Comparison of ENCODE assay signal across 1 cellular context in the genomic region with DNA sequence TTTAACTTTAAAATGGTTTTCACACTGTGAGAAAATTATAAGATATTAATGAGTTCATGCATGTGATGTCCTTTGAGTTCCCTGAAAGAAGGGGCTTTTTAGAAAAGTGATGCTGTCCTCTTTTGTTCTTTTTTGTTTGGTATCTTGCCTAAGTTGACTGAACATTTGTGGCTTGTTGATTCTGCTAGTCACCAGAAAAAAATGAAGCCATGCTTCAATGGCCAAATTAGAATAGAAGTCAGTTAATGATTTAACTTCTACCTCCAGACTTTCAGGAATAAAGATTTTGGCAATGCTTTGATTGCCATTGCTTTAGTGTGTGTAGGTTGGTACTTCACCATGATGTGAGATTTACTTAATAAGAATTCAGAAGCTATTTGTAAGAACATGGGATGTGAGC.
TF ChIP-seq lines count a peak whose summit lies in the region.

No MANE protein-coding gene starts in this region.

TF ChIP-seq in HepG2, 621 proteins besides CTCF, POLR2A, EP300 and RAD21:
- TF ChIP-seq, protein P1, sequence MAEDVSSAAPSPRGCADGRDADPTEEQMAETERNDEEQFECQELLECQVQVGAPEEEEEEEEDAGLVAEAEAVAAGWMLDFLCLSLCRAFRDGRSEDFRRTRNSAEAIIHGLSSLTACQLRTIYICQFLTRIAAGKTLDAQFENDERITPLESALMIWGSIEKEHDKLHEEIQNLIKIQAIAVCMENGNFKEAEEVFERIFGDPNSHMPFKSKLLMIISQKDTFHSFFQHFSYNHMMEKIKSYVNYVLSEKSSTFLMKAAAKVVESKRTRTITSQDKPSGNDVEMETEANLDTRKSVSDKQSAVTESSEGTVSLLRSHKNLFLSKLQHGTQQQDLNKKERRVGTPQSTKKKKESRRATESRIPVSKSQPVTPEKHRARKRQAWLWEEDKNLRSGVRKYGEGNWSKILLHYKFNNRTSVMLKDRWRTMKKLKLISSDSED (CRISPR knock-in tag; IDR thresholded peaks at IDR 0.05), result no peak
- TF ChIP-seq, protein P2, sequence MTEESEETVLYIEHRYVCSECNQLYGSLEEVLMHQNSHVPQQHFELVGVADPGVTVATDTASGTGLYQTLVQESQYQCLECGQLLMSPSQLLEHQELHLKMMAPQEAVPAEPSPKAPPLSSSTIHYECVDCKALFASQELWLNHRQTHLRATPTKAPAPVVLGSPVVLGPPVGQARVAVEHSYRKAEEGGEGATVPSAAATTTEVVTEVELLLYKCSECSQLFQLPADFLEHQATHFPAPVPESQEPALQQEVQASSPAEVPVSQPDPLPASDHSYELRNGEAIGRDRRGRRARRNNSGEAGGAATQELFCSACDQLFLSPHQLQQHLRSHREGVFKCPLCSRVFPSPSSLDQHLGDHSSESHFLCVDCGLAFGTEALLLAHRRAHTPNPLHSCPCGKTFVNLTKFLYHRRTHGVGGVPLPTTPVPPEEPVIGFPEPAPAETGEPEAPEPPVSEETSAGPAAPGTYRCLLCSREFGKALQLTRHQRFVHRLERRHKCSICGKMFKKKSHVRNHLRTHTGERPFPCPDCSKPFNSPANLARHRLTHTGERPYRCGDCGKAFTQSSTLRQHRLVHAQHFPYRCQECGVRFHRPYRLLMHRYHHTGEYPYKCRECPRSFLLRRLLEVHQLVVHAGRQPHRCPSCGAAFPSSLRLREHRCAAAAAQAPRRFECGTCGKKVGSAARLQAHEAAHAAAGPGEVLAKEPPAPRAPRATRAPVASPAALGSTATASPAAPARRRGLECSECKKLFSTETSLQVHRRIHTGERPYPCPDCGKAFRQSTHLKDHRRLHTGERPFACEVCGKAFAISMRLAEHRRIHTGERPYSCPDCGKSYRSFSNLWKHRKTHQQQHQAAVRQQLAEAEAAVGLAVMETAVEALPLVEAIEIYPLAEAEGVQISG (CRISPR knock-in tag; IDR thresholded peaks at IDR 0.05), result no peak
- TF ChIP-seq ZNF34 (CRISPR knock-in tag; IDR thresholded peaks at IDR 0.05; ENCODE audit: borderline replicate concordance) (no peak), MXD4 (CRISPR knock-in tag; IDR thresholded peaks at IDR 0.05) (no peak), GFI1 (CRISPR knock-in tag; IDR thresholded peaks at IDR 0.05; ENCODE audit: borderline replicate concordance) (no peak), ZNF644 (CRISPR knock-in tag; IDR thresholded peaks at IDR 0.05; ENCODE audit: low read depth) (no peak), KDM1A (CRISPR knock-in tag; IDR thresholded peaks at IDR 0.05) (no peak), MTA3 (CRISPR knock-in tag; IDR thresholded peaks at IDR 0.05) (no peak), ETV5 (CRISPR knock-in tag; IDR thresholded peaks at IDR 0.05; ENCODE audit: borderline replicate concordance) (no peak), ZNF230 (CRISPR knock-in tag; IDR thresholded peaks at IDR 0.05) (no peak), ADNP (CRISPR knock-in tag; IDR thresholded peaks at IDR 0.05) (no peak), FOSL1 (CRISPR knock-in tag; IDR thresholded peaks at IDR 0.05; ENCODE audit: borderline replicate concordance) (no peak), ZNF235 (CRISPR knock-in tag; IDR thresholded peaks at IDR 0.05; ENCODE audit: borderline replicate concordance) (no peak), BCL6 (CRISPR knock-in tag; IDR thresholded peaks at IDR 0.05) (no peak), KDM3A (CRISPR knock-in tag; IDR thresholded peaks at IDR 0.05; ENCODE audit: low read depth) (no peak)
- TF ChIP-seq, protein P3, sequence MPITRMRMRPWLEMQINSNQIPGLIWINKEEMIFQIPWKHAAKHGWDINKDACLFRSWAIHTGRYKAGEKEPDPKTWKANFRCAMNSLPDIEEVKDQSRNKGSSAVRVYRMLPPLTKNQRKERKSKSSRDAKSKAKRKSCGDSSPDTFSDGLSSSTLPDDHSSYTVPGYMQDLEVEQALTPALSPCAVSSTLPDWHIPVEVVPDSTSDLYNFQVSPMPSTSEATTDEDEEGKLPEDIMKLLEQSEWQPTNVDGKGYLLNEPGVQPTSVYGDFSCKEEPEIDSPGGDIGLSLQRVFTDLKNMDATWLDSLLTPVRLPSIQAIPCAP (CRISPR knock-in tag; IDR thresholded peaks at IDR 0.05; ENCODE audit: low read depth), result no peak
- TF ChIP-seq, protein P4, sequence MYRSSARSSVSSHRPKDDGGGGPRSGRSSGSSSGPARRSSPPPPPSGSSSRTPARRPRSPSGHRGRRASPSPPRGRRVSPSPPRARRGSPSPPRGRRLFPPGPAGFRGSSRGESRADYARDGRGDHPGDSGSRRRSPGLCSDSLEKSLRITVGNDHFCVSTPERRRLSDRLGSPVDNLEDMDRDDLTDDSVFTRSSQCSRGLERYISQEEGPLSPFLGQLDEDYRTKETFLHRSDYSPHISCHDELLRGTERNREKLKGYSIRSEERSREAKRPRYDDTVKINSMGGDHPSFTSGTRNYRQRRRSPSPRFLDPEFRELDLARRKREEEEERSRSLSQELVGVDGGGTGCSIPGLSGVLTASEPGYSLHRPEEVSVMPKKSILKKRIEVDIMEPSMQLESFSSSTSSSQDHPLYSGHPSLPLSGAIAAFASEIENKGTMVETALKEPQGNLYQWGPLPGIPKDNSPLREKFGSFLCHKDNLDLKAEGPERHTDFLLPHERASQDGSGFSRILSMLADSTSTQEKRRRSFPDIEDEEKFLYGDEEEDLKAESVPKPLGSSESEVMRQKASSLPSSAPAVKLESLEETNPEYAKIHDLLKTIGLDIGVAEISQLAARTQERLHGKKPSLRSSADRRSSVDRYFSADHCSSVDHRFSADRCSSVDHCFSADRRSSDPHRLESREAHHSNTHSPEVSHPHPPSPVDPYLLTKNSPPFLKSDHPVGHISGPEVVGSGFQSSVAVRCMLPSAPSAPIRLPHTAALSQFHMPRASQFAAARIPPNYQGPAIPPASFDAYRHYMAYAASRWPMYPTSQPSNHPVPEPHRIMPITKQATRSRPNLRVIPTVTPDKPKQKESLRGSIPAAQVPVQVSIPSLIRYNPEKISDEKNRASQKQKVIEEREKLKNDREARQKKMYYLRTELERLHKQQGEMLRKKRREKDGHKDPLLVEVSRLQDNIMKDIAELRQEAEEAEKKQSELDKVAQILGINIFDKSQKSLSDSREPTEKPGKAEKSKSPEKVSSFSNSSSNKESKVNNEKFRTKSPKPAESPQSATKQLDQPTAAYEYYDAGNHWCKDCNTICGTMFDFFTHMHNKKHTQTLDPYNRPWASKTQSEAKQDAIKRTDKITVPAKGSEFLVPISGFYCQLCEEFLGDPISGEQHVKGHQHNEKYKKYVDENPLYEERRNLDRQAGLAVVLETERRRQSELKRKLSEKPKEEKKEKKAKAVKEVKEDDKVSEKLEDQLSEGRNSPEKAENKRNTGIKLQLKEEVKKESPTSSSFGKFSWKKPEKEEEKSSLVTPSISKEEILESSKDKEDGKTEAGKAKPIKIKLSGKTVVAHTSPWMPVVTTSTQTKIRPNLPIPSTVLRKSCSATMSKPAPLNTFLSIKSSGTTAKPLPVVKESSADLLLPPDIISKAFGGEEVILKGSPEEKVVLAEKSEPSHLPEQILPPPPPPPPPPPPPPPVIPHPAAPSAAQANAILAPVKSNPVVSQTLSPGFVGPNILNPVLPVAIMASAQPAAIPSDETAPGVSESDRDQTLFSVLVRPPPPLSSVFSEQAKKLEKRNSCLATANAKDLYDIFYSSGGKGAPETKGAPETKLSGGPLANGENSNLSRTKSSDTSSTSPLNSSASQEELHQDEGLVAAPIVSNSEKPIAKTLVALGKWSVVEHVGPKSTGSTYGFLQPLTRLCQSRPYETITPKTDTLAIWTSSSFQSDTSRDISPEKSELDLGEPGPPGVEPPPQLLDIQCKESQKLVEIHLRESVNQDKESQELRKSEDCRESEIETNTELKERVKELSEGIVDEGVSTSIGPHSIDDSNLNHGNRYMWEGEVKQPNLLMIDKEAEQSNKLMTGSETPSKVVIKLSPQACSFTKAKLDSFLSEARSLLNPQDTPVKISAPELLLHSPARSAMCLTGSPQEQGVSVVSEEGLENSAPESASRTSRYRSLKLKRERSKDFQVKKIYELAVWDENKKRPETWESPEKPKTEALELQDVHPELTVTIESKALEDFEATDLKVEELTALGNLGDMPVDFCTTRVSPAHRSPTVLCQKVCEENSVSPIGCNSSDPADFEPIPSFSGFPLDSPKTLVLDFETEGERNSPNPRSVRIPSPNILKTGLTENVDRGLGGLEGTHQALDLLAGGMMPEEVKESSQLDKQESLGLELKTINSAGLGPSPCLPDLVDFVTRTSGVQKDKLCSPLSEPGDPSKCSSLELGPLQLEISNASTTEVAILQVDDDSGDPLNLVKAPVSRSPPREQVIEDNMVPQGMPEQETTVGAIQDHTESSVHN (CRISPR knock-in tag; IDR thresholded peaks at IDR 0.05), result no peak
- TF ChIP-seq, protein P5, sequence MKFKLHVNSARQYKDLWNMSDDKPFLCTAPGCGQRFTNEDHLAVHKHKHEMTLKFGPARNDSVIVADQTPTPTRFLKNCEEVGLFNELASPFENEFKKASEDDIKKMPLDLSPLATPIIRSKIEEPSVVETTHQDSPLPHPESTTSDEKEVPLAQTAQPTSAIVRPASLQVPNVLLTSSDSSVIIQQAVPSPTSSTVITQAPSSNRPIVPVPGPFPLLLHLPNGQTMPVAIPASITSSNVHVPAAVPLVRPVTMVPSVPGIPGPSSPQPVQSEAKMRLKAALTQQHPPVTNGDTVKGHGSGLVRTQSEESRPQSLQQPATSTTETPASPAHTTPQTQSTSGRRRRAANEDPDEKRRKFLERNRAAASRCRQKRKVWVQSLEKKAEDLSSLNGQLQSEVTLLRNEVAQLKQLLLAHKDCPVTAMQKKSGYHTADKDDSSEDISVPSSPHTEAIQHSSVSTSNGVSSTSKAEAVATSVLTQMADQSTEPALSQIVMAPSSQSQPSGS (CRISPR knock-in tag; IDR thresholded peaks at IDR 0.05), result no peak
- TF ChIP-seq, protein P6, sequence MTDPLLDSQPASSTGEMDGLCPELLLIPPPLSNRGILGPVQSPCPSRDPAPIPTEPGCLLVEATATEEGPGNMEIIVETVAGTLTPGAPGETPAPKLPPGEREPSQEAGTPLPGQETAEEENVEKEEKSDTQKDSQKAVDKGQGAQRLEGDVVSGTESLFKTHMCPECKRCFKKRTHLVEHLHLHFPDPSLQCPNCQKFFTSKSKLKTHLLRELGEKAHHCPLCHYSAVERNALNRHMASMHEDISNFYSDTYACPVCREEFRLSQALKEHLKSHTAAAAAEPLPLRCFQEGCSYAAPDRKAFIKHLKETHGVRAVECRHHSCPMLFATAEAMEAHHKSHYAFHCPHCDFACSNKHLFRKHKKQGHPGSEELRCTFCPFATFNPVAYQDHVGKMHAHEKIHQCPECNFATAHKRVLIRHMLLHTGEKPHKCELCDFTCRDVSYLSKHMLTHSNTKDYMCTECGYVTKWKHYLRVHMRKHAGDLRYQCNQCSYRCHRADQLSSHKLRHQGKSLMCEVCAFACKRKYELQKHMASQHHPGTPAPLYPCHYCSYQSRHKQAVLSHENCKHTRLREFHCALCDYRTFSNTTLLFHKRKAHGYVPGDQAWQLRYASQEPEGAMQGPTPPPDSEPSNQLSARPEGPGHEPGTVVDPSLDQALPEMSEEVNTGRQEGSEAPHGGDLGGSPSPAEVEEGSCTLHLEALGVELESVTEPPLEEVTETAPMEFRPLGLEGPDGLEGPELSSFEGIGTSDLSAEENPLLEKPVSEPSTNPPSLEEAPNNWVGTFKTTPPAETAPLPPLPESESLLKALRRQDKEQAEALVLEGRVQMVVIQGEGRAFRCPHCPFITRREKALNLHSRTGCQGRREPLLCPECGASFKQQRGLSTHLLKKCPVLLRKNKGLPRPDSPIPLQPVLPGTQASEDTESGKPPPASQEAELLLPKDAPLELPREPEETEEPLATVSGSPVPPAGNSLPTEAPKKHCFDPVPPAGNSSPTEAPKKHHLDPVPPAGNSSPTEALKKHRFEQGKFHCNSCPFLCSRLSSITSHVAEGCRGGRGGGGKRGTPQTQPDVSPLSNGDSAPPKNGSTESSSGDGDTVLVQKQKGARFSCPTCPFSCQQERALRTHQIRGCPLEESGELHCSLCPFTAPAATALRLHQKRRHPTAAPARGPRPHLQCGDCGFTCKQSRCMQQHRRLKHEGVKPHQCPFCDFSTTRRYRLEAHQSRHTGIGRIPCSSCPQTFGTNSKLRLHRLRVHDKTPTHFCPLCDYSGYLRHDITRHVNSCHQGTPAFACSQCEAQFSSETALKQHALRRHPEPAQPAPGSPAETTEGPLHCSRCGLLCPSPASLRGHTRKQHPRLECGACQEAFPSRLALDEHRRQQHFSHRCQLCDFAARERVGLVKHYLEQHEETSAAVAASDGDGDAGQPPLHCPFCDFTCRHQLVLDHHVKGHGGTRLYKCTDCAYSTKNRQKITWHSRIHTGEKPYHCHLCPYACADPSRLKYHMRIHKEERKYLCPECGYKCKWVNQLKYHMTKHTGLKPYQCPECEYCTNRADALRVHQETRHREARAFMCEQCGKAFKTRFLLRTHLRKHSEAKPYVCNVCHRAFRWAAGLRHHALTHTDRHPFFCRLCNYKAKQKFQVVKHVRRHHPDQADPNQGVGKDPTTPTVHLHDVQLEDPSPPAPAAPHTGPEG (CRISPR knock-in tag; IDR thresholded peaks at IDR 0.05), result no peak
- TF ChIP-seq, protein P7, sequence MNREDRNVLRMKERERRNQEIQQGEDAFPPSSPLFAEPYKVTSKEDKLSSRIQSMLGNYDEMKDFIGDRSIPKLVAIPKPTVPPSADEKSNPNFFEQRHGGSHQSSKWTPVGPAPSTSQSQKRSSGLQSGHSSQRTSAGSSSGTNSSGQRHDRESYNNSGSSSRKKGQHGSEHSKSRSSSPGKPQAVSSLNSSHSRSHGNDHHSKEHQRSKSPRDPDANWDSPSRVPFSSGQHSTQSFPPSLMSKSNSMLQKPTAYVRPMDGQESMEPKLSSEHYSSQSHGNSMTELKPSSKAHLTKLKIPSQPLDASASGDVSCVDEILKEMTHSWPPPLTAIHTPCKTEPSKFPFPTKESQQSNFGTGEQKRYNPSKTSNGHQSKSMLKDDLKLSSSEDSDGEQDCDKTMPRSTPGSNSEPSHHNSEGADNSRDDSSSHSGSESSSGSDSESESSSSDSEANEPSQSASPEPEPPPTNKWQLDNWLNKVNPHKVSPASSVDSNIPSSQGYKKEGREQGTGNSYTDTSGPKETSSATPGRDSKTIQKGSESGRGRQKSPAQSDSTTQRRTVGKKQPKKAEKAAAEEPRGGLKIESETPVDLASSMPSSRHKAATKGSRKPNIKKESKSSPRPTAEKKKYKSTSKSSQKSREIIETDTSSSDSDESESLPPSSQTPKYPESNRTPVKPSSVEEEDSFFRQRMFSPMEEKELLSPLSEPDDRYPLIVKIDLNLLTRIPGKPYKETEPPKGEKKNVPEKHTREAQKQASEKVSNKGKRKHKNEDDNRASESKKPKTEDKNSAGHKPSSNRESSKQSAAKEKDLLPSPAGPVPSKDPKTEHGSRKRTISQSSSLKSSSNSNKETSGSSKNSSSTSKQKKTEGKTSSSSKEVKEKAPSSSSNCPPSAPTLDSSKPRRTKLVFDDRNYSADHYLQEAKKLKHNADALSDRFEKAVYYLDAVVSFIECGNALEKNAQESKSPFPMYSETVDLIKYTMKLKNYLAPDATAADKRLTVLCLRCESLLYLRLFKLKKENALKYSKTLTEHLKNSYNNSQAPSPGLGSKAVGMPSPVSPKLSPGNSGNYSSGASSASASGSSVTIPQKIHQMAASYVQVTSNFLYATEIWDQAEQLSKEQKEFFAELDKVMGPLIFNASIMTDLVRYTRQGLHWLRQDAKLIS (CRISPR knock-in tag; IDR thresholded peaks at IDR 0.05), result no peak
